In the genomic region with DNA sequence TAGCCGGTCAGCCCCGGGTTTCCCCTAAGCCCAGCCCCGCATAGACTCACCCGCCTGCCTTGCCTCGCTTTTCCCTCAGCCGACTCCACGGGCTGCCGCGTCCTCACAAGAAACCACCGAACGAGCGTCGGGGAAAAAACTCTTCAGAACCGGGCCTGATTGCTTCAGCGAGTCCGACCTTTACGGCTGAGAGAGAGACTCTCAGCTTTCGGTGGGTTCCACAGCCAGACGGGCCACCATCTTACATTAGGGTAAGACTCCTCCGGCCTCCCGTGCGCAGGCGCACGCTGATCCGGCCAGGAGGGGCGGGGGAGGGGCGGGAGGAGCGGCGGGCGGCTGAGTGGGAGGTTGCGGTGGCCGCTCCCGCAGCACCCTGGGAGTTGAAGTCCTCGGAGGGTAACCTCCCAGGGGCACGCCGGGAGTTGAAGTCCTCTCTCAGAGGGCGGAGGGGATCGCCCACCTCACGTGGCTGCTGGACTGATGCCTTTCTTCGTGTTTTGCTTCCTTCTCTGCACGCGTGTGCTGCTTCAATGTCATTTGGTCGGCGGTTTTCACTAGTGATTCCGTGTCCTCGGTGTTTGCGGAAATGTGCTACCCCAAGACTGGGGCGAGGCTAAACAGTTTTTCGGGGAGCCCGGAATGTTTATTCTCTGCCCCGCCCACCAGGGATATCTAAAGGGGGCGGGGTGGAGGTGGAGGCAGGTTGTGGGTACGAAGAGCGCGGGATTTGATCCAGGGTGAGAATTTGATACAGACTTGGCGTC, we compare ENCODE assay signal across 8 cellular contexts. TPM values are rescaled to one million over a fixed set of nuclear protein-coding genes. Genes with fewer than 3 reads are reported as not detected.
DNase-seq lines count a peak whose midpoint lies in the region; ATAC-seq and TF ChIP-seq lines count a peak whose summit lies in the region.

A gene with protein sequence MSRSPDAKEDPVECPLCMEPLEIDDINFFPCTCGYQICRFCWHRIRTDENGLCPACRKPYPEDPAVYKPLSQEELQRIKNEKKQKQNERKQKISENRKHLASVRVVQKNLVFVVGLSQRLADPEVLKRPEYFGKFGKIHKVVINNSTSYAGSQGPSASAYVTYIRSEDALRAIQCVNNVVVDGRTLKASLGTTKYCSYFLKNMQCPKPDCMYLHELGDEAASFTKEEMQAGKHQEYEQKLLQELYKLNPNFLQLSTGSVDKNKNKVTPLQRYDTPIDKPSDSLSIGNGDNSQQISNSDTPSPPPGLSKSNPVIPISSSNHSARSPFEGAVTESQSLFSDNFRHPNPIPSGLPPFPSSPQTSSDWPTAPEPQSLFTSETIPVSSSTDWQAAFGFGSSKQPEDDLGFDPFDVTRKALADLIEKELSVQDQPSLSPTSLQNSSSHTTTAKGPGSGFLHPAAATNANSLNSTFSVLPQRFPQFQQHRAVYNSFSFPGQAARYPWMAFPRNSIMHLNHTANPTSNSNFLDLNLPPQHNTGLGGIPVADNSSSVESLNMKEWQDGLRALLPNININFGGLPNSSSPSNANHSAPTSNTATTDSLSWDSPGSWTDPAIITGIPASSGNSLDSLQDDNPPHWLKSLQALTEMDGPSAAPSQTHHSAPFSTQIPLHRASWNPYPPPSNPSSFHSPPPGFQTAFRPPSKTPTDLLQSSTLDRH (minus strand): TSS at position 264 of the 764 bp plus-strand sequence. CDS start 71,771 bp downstream, outside the sequence.

- ATAC-seq in HG03159 (IDR thresholded peaks at IDR 0.05; ENCODE audit: unreplicated experiment): peak; percentile 96

- H3K27ac ChIP-seq in VCaP (peak within 1 kb of the TSS; percentile 86), breast epithelium (peak within 1 kb of the TSS; percentile 94 to 95), iPS-20b (ENCODE audit: low read length) (peak within 1 kb of the TSS; percentile 76), skin epidermis (peak within 1 kb of the TSS; percentile 83 to 98 (median 94))

- peak within 1 kb of the TSS; percentile 76 to 84 (median 81) for H3K4me3 ChIP-seq in breast epithelium
- peak within 1 kb of the TSS; percentile 96 for H3K4me3 ChIP-seq in iPS-20b (ENCODE audit: low read length)
- peak within 1 kb of the TSS; percentile 62 to 92 (median 81) for H3K4me3 ChIP-seq in skin epidermis

- TF ChIP-seq POLR2A in GM18951 (IDR thresholded peaks at IDR 0.05; ENCODE audit: extremely low read depth, insufficient read depth, insufficient read length): peak; percentile 85
- peak; percentile 44 for TF ChIP-seq POLR2A in breast epithelium (IDR thresholded peaks at IDR 0.05)

- peak within 1 kb of the TSS; percentile 98 for H3K9ac ChIP-seq in iPS-20b (ENCODE audit: low read depth, low read length)

- TF ChIP-seq CTCF in VCaP (conservative IDR thresholded peaks at IDR 0.05) (no peak), breast epithelium (IDR thresholded peaks at IDR 0.05) (no peak)

- H3K27me3 ChIP-seq in breast epithelium (no peaks in the 10 kb centered on the region), iPS-20b (ENCODE audit: insufficient read depth, low read length) (peaks cover 8% of the 10 kb centered on the region; the same call in 1 of the 2 replicates)

- intact Hi-C loops in breast epithelium (cut with DNase I; ENCODE audit: low total_unique reads): no loop called here

- in situ Hi-C loops in GM18951 (cut with MboI; ENCODE audit: low sequenced_read_pairs, unreplicated experiment): no loop called here

- H3K4me1 ChIP-seq in breast epithelium (no peaks in the 10 kb centered on the region), iPS-20b (ENCODE audit: insufficient read depth, low read length) (peaks cover 10% of the 10 kb centered on the region; the same call in 1 of the 2 replicates)

- peak; percentile 95 for DNase-seq in AG08396 (ENCODE audit: low spot score)
- peak; percentile 95 for DNase-seq in NCI-H2196 treated with DMSO at 0.1 percent for 48 hours (lab: John Stamatoyannopoulos, UW; ENCODE audit: unreplicated experiment)
- DNase-seq in breast epithelium (ENCODE audit: low spot score in 2 of 2): peak; percentile 94 to 95

- H3K36me3 ChIP-seq in breast epithelium (no peaks in the 10 kb centered on the region), iPS-20b (ENCODE audit: insufficient read depth, low read depth, low read length) (no peaks in the 10 kb centered on the region)

- H3K9me3 ChIP-seq in breast epithelium (no peaks in the 10 kb centered on the region), iPS-20b (ENCODE audit: insufficient read depth, low read depth, low read length) (no peaks in the 10 kb centered on the region)

RNA-seq across cellular contexts. Expression of the gene that starts here (rescaled TPM):
- total RNA-seq in breast epithelium: 10 to 100 TPM; 21.6 to 31.6 (median 22.2) TPM

Comparison
In these comparisons a context has a peak if more than half of its experiments do, and no peak if none do; other contexts are left out.
1. Peak in every context shown above with its lines: DNase-seq, ATAC-seq, H3K4me3 ChIP-seq and H3K27ac ChIP-seq.